14 cellular contexts compared by ENCODE assay signal in genomic region chr11:11436715-11437313, GRCh38.
"Had no signal": no experiment of that assay in that cellular context is flagged by ENCODE, and none has a peak within 500 bp of the region (broad histone marks: within the 10 kb centered on the region; RNA-seq: fewer than 3 reads in every experiment).

No MANE protein-coding gene starts in this region.

- H3K9me3 ChIP-seq: sigmoid colon had no signal

- DNase-seq: activated B cell treated with CpG ODN at 0.5 μM for 24 hours; activated CD4-positive, alpha-beta T cell treated with anti-CD3 and anti-CD28 coated beads, Interleukin-2, amount 10 ng/mL, durations not matched to agents 7 days and 5 days; activated CD8-positive, alpha-beta memory T cell treated with anti-CD3 and anti-CD28 coated beads for 24 hours; activated naive CD4-positive, alpha-beta T cell treated with Interleukin-2 at 50 U/mL for 16 hours; central memory CD4-positive, alpha-beta T cell; dermis blood vessel endothelial cell; mesenchymal stem cell; posterior cingulate gyrus; SHP77 treated with DMSO at 0.1 percent for 48 hours; sigmoid colon; stimulated activated CD4-positive, alpha-beta T cell treated with anti-CD3 and anti-CD28 coated beads, Interleukin-2, amount 100 ng/mL, for 24 hours; stimulated activated naive CD4-positive, alpha-beta T cell treated with Interleukin-2 at 50 U/mL for 16 hours had no signal

- H3K4me3 ChIP-seq: sigmoid colon had no signal

- H3K4me1 Mint-ChIP-seq: activated B cell treated with CpG ODN at 0.5 μM for 24 hours; activated CD4-positive, alpha-beta T cell treated with anti-CD3 and anti-CD28 coated beads, Interleukin-2, amount 10 ng/mL, durations not matched to agents 7 days and 5 days had no signal

- H3K27me3 Mint-ChIP-seq: activated CD4-positive, alpha-beta T cell treated with anti-CD3 and anti-CD28 coated beads, Interleukin-2, amount 10 ng/mL, durations not matched to agents 7 days and 5 days had no signal

- H3K27ac Mint-ChIP-seq: activated B cell treated with CpG ODN at 0.5 μM for 24 hours; activated CD4-positive, alpha-beta T cell treated with anti-CD3 and anti-CD28 coated beads, Interleukin-2, amount 10 ng/mL, durations not matched to agents 7 days and 5 days; T-helper 1 cell treated with Interleukin-12 subunit alpha and Interleukin-12 subunit beta and Interleukin-4 antibody, amounts not matched to agents 30 μg/mL and 1 μg/mL, for 36 hours had no signal

- H3K27me3 ChIP-seq: sigmoid colon had no signal

- H3K9me3 Mint-ChIP-seq: activated B cell treated with CpG ODN at 0.5 μM for 24 hours; activated CD4-positive, alpha-beta T cell treated with anti-CD3 and anti-CD28 coated beads, Interleukin-2, amount 10 ng/mL, durations not matched to agents 7 days and 5 days; neural crest cell; T-helper 1 cell treated with Interleukin-12 subunit alpha and Interleukin-12 subunit beta and Interleukin-4 antibody, amounts not matched to agents 30 μg/mL and 1 μg/mL, for 36 hours had no signal

- H3K4me3 Mint-ChIP-seq: activated B cell treated with CpG ODN at 0.5 μM for 24 hours; activated CD4-positive, alpha-beta T cell treated with anti-CD3 and anti-CD28 coated beads, Interleukin-2, amount 10 ng/mL, durations not matched to agents 7 days and 5 days; neural crest cell; T-helper 1 cell treated with Interleukin-12 subunit alpha and Interleukin-12 subunit beta and Interleukin-4 antibody, amounts not matched to agents 30 μg/mL and 1 μg/mL, for 36 hours had no signal
